Comparison of ENCODE assay signal across 8 cellular contexts in genomic region chr7:107501593-107501992, GRCh38. TPM values are rescaled to one million over a fixed set of nuclear protein-coding genes. Genes with fewer than 3 reads are reported as not detected.
DNase-seq lines count a peak whose midpoint lies in the region; ATAC-seq and TF ChIP-seq lines count a peak whose summit lies in the region.

No MANE protein-coding gene starts in this region.

- no peak for ATAC-seq in GM21529 (IDR thresholded peaks at IDR 0.05; ENCODE audit: unreplicated experiment)

- no peak overlapping the region for H3K4me3 ChIP-seq in A673 (ENCODE audit: low read depth, low read length, poor library complexity, severe bottlenecking)
- no peak overlapping the region for H3K4me3 ChIP-seq in mammary epithelial cell (replicated peaks in 1 of 3; ENCODE audit: insufficient read depth in 1 of 3, low read depth in 2 of 3, low read length in 3 of 3)

- CTCF ChIA-PET in A673 (lab: Charles Lee): interaction anchor here (1.1 kb wide), 1 partner anchor 38 kb away, joined by 3 read pairs; no protein-coding TSS in a partner anchor
- CTCF ChIA-PET in mammary epithelial cell (lab: Charles Lee; ENCODE audit: low non-redundant PET): interaction anchor here (0.7 kb wide), 1 partner anchor 39 kb away, joined by 9 read pairs; no protein-coding TSS in a partner anchor

- no peaks in the 10 kb centered on the region for H3K4me1 ChIP-seq in A673 (ENCODE audit: insufficient read depth, low read length, poor library complexity, severe bottlenecking)
- H3K4me1 ChIP-seq in mammary epithelial cell (ENCODE audit: insufficient read depth, low read length): peaks cover 15% of the 10 kb centered on the region

- dilution Hi-C loops in mammary epithelial cell (cut with HindIII; ENCODE audit: low sequenced_read_pairs): no loop called here

- no peaks in the 10 kb centered on the region for H4K20me1 ChIP-seq in mammary epithelial cell (ENCODE audit: insufficient read depth, low read length)

- no peak overlapping the region for H3K27ac ChIP-seq in A673 (ENCODE audit: low read depth, low read length, poor library complexity, severe bottlenecking)
- no peak overlapping the region for H3K27ac ChIP-seq in mammary epithelial cell (ENCODE audit: insufficient read depth, low read depth, low read length)

- H3K9ac ChIP-seq in mammary epithelial cell (ENCODE audit: insufficient read depth, low read length): no peak overlapping the region

- in situ Hi-C loops in mammary epithelial cell (cut with MboI; ENCODE audit: low sequenced_read_pairs in 2 of 2): no loop called here

- H3K9me3 ChIP-seq in A673 (ENCODE audit: low read depth, low read length, poor library complexity, severe bottlenecking) (no peaks in the 10 kb centered on the region), mammary epithelial cell (replicated peaks; ENCODE audit: insufficient read depth, low read length) (no peaks in the 10 kb centered on the region)

- no peak overlapping the region for H3K4me2 ChIP-seq in mammary epithelial cell (ENCODE audit: insufficient read depth, low read depth, low read length)

- no peak overlapping the region for H2AFZ ChIP-seq in mammary epithelial cell (ENCODE audit: low read depth, low read length)

- POLR2A ChIA-PET in A673 (lab: Charles Lee; ENCODE audit: low non-redundant PET): no interaction called here

- H3K27me3 ChIP-seq in A673 (replicated peaks; ENCODE audit: insufficient read depth, low read depth, low read length, poor library complexity): no peaks in the 10 kb centered on the region
- H3K27me3 ChIP-seq in mammary epithelial cell (ENCODE audit: insufficient read depth, low read length): no peaks in the 10 kb centered on the region

- peak; percentile 52 for DNase-seq in A673 (ENCODE audit: low spot score)
- DNase-seq in ELR (ENCODE audit: low read depth): peak; percentile 43
- DNase-seq in NCI-H460 (ENCODE audit: extremely low read depth, low read depth): peak; percentile 55
- peak; percentile 23 for DNase-seq in mammary epithelial cell
- DNase-seq in myocyte (ENCODE audit: low read depth): peak; percentile 32
- no peak for DNase-seq in DMS79 (lab: John Stamatoyannopoulos, UW)
- DNase-seq in activated effector memory CD4-positive, alpha-beta T cell treated with anti-CD3 and anti-CD28 coated beads, Interleukin-2, amount 50 U/mL, for 16 hours: no peak

- BruUV-seq in A673 (replicated peaks; lab: Mats Ljungman, UMichigan) (no TSS peak), mammary epithelial cell (replicated peaks; lab: Mats Ljungman, UMichigan) (no TSS peak)

- 97% methylated on average over 1 of the region's 1 CpG for WGBS in mammary epithelial cell (ENCODE audit: low coverage, missing lambda C conversion rate)

- H3K36me3 ChIP-seq in A673 (ENCODE audit: insufficient read depth, low read length, poor library complexity, severe bottlenecking) (no peaks in the 10 kb centered on the region), mammary epithelial cell (ENCODE audit: insufficient read depth, low read length) (no peaks in the 10 kb centered on the region)

- intact Hi-C loops in A673 (cut with micrococcal nuclease; ENCODE audit: unreplicated experiment): loop anchor here (5.0 kb wide), 1 partner anchor 299 kb away; no protein-coding TSS in a partner anchor
- intact Hi-C loops in mammary epithelial cell (cut with micrococcal nuclease): loop anchor here (1.0 to 5.0 kb wide), 2 partner anchors 299 to 349 kb away; no protein-coding TSS in a partner anchor

- H3K79me2 ChIP-seq in mammary epithelial cell (ENCODE audit: insufficient read depth, low read length): peaks cover 41% of the 10 kb centered on the region

- TF ChIP-seq CTCF in A673 (conservative IDR thresholded peaks at IDR 0.05; ENCODE audit: low read depth, low read length): peak; percentile 70
- TF ChIP-seq CTCF in mammary epithelial cell (conservative IDR thresholded peaks at IDR 0.05 in 1 of 2, IDR thresholded peaks at IDR 0.05 in 1 of 2; ENCODE audit: extremely low read depth in 1 of 2, insufficient read depth in 1 of 2, low read depth in 1 of 2, low read length in 2 of 2): peak; percentile 50 to 57

RNA-seq across cellular contexts. Expression of gene GPR22, which starts 31.7 kb away (rescaled TPM):
- total RNA-seq in A673 (2021) (not detected in 2 replicates), mammary epithelial cell (under 1 TPM in 1 of 2 donors, not detected in 1; under 0.01 TPM), myocyte (not detected in 2 replicates)
- total RNA-seq in NCI-H460 (2014; rRNA removed; shearing (Covaris generic)): 3.3 and 4.0 TPM in 2 replicates
- polyA plus RNA-seq in NCI-H460 (2014; cell fraction: nucleus; rRNA removed): 4.7 and 5.9 TPM in 2 replicates
- polyA plus RNA-seq in mammary epithelial cell: not detected
- polyA minus RNA-seq in mammary epithelial cell: not detected
- polyA plus RNA-seq in myocyte (2012): 0.16 TPM

Comparison
In these comparisons a context has a peak if more than half of its experiments do, and no peak if none do; other contexts are left out.
1. DNase-seq: peak in A673 (single experiment), ELR (single experiment), NCI-H460 (single experiment), mammary epithelial cell (single experiment) and myocyte (single experiment); none in DMS79 (single experiment) and activated effector memory CD4-positive, alpha-beta T cell treated with anti-CD3 and anti-CD28 coated beads, Interleukin-2, amount 50 U/mL, for 16 hours (single experiment).